8 cellular contexts compared by ENCODE assay signal in the genomic region with DNA sequence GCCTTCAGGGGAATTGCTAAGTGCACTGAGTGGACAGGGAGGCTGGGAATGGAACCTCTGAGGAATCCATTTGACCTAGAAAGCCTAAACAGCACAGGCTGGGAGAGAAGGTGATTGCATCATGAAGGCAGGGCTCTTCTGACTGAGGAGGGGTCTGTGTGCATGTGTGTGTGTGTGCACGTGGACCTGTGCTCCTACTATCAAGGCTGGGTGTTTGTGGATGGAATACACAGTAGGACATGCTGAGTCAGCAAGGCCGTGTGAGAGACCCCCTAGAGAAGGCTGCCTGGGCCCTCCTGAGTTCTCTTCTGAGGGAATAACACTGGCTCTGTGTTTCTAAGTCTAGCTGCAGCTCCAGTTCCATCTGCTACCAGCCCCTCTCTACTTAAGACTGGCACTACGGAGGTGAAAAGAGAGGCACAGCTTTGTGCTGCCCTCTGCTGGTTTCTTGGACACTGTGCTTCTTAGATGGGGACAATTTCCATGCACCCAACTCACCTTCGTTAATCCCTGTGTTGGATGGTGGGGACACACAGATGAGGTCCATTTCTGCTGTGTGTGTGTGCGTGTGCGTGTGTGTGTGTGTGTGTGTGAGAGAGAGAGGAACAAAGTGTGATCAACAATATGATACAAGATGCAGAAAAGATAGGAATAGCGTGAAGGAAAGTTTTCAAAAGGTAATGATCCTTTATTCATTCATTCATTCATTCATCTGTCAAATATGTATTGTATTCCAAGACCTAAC. TPM values are rescaled to one million over a fixed set of nuclear protein-coding genes. Genes with fewer than 3 reads are reported as not detected.
DNase-seq lines count a peak whose midpoint lies in the region; ATAC-seq and TF ChIP-seq lines count a peak whose summit lies in the region.

No MANE protein-coding gene starts in this region.

- H3K4me3 ChIP-seq in HFF-Myc (replicated peaks; ENCODE audit: low read depth, low read length) (no peak overlapping the region), SK-N-MC (no peak overlapping the region), cardiac muscle cell (no peak overlapping the region), psoas muscle (no peak overlapping the region)

- no peaks in the 10 kb centered on the region for H3K4me1 ChIP-seq in cardiac muscle cell (ENCODE audit: low read depth)
- H3K4me1 ChIP-seq in psoas muscle = peaks cover 4% of the 10 kb centered on the region

- no peaks in the 10 kb centered on the region for H3K36me3 Mint-ChIP-seq in activated naive CD4-positive, alpha-beta T cell treated with anti-CD3 and anti-CD28 coated beads for 36 hours (ENCODE audit: low read depth)

- H3K36me3 ChIP-seq in SK-N-MC (ENCODE audit: insufficient read depth, low read length) (no peaks in the 10 kb centered on the region), cardiac muscle cell (no peaks in the 10 kb centered on the region), psoas muscle (ENCODE audit: insufficient read depth in 1 of 2, low read depth in 1 of 2) (no peaks in the 10 kb centered on the region)

- CTCF ChIA-PET in activated naive CD4-positive, alpha-beta T cell treated with anti-CD3 and anti-CD28 coated beads for 36 hours (lab: Charles Lee) = interaction anchor here (0.5 to 3.0 kb wide), 24 partner anchors 9 to 449 kb away, joined by 3 to 13 read pairs (median 3); a partner anchor contains a TSS

- H3K27me3 Mint-ChIP-seq in activated naive CD4-positive, alpha-beta T cell treated with anti-CD3 and anti-CD28 coated beads for 36 hours (ENCODE audit: low read depth) = peaks cover 23% of the 10 kb centered on the region

- intact Hi-C loops in activated naive CD4-positive, alpha-beta T cell treated with anti-CD3 and anti-CD28 coated beads for 36 hours (cut with micrococcal nuclease) = loop anchor here (1.0 kb wide), 4 partner anchors 103 to 278 kb away; no protein-coding TSS in a partner anchor
- intact Hi-C loops in psoas muscle (cut with DNase I) = loop anchor here (1.0 to 5.0 kb wide), 4 partner anchors 58 to 193 kb away; a partner anchor contains a TSS

- H3K4me1 Mint-ChIP-seq in activated naive CD4-positive, alpha-beta T cell treated with anti-CD3 and anti-CD28 coated beads for 36 hours (ENCODE audit: low read depth) = no peaks in the 10 kb centered on the region

- H3K27me3 ChIP-seq in cardiac muscle cell (no peaks in the 10 kb centered on the region), psoas muscle (ENCODE audit: insufficient read depth in 3 of 3, low read length in 2 of 3) (peaks cover 0 to 6% (median 0%) of the 10 kb centered on the region in 3 donors)

- H3K4me3 Mint-ChIP-seq in activated naive CD4-positive, alpha-beta T cell treated with anti-CD3 and anti-CD28 coated beads for 36 hours = no peak overlapping the region

- no peaks in the 10 kb centered on the region for H3K9me3 Mint-ChIP-seq in activated naive CD4-positive, alpha-beta T cell treated with anti-CD3 and anti-CD28 coated beads for 36 hours

- H3K27ac Mint-ChIP-seq in activated naive CD4-positive, alpha-beta T cell treated with anti-CD3 and anti-CD28 coated beads for 36 hours = no peak overlapping the region

- 11 to 16% (median 12%) methylated on average over 7 of the region's 7 CpGs for WGBS in psoas muscle, 3 donors

- H3K27ac ChIP-seq in SK-N-MC (no peak overlapping the region), cardiac muscle cell (no peak overlapping the region), psoas muscle (no peak overlapping the region)

- H3K9me3 ChIP-seq in SK-N-MC (ENCODE audit: low read depth, low read length) = no peaks in the 10 kb centered on the region
- H3K9me3 ChIP-seq in cardiac muscle cell (ENCODE audit: low read depth) = no peaks in the 10 kb centered on the region
- no peaks in the 10 kb centered on the region for H3K9me3 ChIP-seq in psoas muscle

- ATAC-seq in psoas muscle (peak; percentile 89 to 99 (median 94)), GM21515 (IDR thresholded peaks at IDR 0.05; ENCODE audit: unreplicated experiment) (no peak)

- DNase-seq in ELF-1 (ENCODE audit: low read depth, low spot score) (peak; percentile 85), HFF-Myc (ENCODE audit: extremely low read depth, low read depth) (peak; percentile 52), NCI-H1105 treated with DMSO at 0.1 percent for 48 hours (lab: John Stamatoyannopoulos, UW) (peak; percentile 91), SK-N-MC (ENCODE audit: low read depth, low spot score) (peak; percentile 55), cardiac muscle cell (ENCODE audit: low read depth in 1 of 2, low spot score in 1 of 2) (peak; percentile 86 to 91), psoas muscle (peak; percentile 38 to 70)
- peak; percentile 83 for DNase-seq in activated naive CD4-positive, alpha-beta T cell treated with anti-CD3 and anti-CD28 coated beads for 36 hours

- TF ChIP-seq CTCF in HFF-Myc (IDR thresholded peaks at IDR 0.05; ENCODE audit: low read depth, low read length, missing control alignments) = peak; percentile 92
- peak; percentile 86 for TF ChIP-seq CTCF in cardiac muscle cell (IDR thresholded peaks at IDR 0.05; ENCODE audit: low read depth, low read length)
- TF ChIP-seq CTCF in psoas muscle (IDR thresholded peaks at IDR 0.05) = peak; percentile 80

- no peak overlapping the region for H3K9ac ChIP-seq in SK-N-MC (ENCODE audit: insufficient read length)

RNA-seq across cellular contexts. Expression of a gene that starts 6.2 kb away (rescaled TPM):
- 10 to 100 TPM; 35.8 to 38.3 TPM for total RNA-seq in activated naive CD4-positive, alpha-beta T cell treated with anti-CD3 and anti-CD28 coated beads for 36 hours
- total RNA-seq in cardiac muscle cell = 33.1 and 33.6 TPM in 2 replicates
- polyA plus RNA-seq in cardiac muscle cell = 31.3 and 33.9 TPM in 2 replicates
- total RNA-seq in psoas muscle = 10 to 100 TPM; 48.4 to 63.3 (median 52.9) TPM
- 10 to 100 TPM; 21.1 to 62.5 (median 24.6) TPM for polyA plus RNA-seq in psoas muscle

RNA-seq across cellular contexts. Expression of a gene that starts 53.5 kb away (rescaled TPM):
- not detected for total RNA-seq in activated naive CD4-positive, alpha-beta T cell treated with anti-CD3 and anti-CD28 coated beads for 36 hours
- 1.2 TPM in 1 of 2 replicates, not detected in the other for total RNA-seq in cardiac muscle cell
- polyA plus RNA-seq in cardiac muscle cell = 0.27 and 1.4 TPM in 2 replicates
- not detected for total RNA-seq in psoas muscle
- under 1 TPM in 1 of 3 donors, not detected in 2; 0.08 TPM for polyA plus RNA-seq in psoas muscle

RNA-seq across cellular contexts. Expression of a gene that starts 57.0 kb away (rescaled TPM):
- total RNA-seq in activated naive CD4-positive, alpha-beta T cell treated with anti-CD3 and anti-CD28 coated beads for 36 hours = 10 to 100 TPM; 44.5 to 49.2 TPM
- total RNA-seq in cardiac muscle cell (83.6 and 100 TPM in 2 replicates), psoas muscle (100 to 1,000 TPM in 3 of 4 donors, 10 to 100 TPM in 1; 98.3 to 114 (median 107) TPM)
- polyA plus RNA-seq in cardiac muscle cell (110 and 120 TPM in 2 replicates), psoas muscle (100 to 1,000 TPM in 1 of 3 donors, 10 to 100 TPM in 2; 60.9 to 156 (median 82.0) TPM)
